ENCODE assay signal across 25 cellular contexts in the genomic region with DNA sequence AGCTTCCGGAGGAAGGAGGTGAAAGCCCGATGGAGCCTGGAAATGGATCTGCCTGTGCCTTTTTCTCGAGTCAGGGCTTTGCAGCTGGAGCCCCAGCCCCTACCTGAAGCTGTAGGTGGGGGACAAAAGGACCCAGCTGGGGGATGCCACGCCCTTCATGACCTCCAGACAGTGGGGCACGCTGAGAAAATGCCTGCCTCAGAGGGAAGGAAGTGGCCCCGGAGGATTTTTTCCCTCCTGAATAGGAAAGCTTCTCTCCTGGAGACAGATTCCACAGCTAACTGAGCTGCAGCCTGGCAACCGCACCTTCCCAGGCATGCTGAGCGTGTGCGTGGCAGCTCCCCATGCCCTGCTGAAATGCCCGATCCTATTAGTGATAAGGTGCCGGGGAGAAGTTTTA. TPM values are rescaled to one million over a fixed set of nuclear protein-coding genes. Genes with fewer than 3 reads are reported as not detected.
"Had no signal": no experiment of that assay in that cellular context is flagged by ENCODE, and none has a peak within 500 bp of the region (broad histone marks: within the 10 kb centered on the region; RNA-seq: fewer than 3 reads in every experiment).

No MANE protein-coding gene starts in this region.

- H3K9me3 ChIP-seq: left lung, ovary, vagina had no signal

- H3K4me1 ChIP-seq: left lung, stomach, vagina had no signal

- H3K36me3 ChIP-seq: left lung, ovary, stomach, vagina had no signal

- ATAC-seq: activated CD8-positive, alpha-beta T cell treated with anti-CD3 and anti-CD28 coated beads for 36 hours; left lung; sciatic nerve; stimulated activated effector memory CD8-positive, alpha-beta T cell treated with anti-CD3 and anti-CD28 coated beads, Interleukin-12 subunit alpha, Interleukin-12 subunit beta, amount 100 ng/mL, for 72 hours; WTC11 had no signal

- DNase-seq: activated CD4-positive, alpha-beta T cell treated with anti-CD3 and anti-CD28 coated beads, Interleukin-2, amount 10 ng/mL, durations not matched to agents 24 days and 14 days; activated CD8-positive, alpha-beta T cell treated with anti-CD3 and anti-CD28 coated beads for 36 hours; activated naive CD4-positive, alpha-beta T cell treated with Interleukin-2 at 50 U/mL for 16 hours; activated T-cell treated with anti-CD3 and anti-CD28 coated beads, Interleukin-2, amount 50 U/mL, for 1 hour; effector memory CD4-positive, alpha-beta T cell; left lung; nephron progenitor cell; ovary; stimulated activated CD4-positive, alpha-beta T cell treated with anti-CD3 and anti-CD28 coated beads, Interleukin-4, amount 100 ng/mL, for 24 hours; stomach; SW 1271; trophoblast cell had no signal

- H3K36me3 Mint-ChIP-seq: stimulated activated effector memory CD8-positive, alpha-beta T cell treated with anti-CD3 and anti-CD28 coated beads, Interleukin-12 subunit alpha, Interleukin-12 subunit beta, amount 100 ng/mL, for 72 hours had no signal

- H3K27ac Mint-ChIP-seq: activated CD4-positive, alpha-beta T cell treated with anti-CD3 and anti-CD28 coated beads, Interleukin-2, amount 10 ng/mL, durations not matched to agents 24 days and 14 days; activated CD8-positive, alpha-beta T cell treated with anti-CD3 and anti-CD28 coated beads for 36 hours; activated T-helper 2 cell treated with anti-CD3 and anti-CD28 coated beads, Interferon-gamma antibody, Interleukin-2, Interleukin-4, amounts not matched to agents 10 μg/mL and 5 μg/mL and 100 μg/mL, durations not matched to agents 14 hours and 24 hours and 36 hours; nephron progenitor cell; stimulated activated effector memory CD8-positive, alpha-beta T cell treated with anti-CD3 and anti-CD28 coated beads, Interleukin-12 subunit alpha, Interleukin-12 subunit beta, amount 100 ng/mL, for 72 hours; WTC11 had no signal

- H3K4me3 ChIP-seq: left lung, ovary, smooth muscle cell, stomach, vagina had no signal

- H3K27ac ChIP-seq: left lung, ovary, stomach, vagina had no signal

- H3K27me3 ChIP-seq: ovary, vagina had no signal

- H3K4me3 Mint-ChIP-seq: activated CD4-positive, alpha-beta T cell treated with anti-CD3 and anti-CD28 coated beads, Interleukin-2, amount 10 ng/mL, durations not matched to agents 24 days and 14 days; activated CD8-positive, alpha-beta T cell treated with anti-CD3 and anti-CD28 coated beads for 36 hours; nephron progenitor cell; stimulated activated effector memory CD8-positive, alpha-beta T cell treated with anti-CD3 and anti-CD28 coated beads, Interleukin-12 subunit alpha, Interleukin-12 subunit beta, amount 100 ng/mL, for 72 hours; WTC11 had no signal

RNA-seq across cellular contexts. Expression of gene AIPL1, which starts 58.0 kb away (rescaled TPM):
- total RNA-seq: activated CD4-positive, alpha-beta T cell treated with anti-CD3 and anti-CD28 coated beads, Interleukin-2, amount 10 ng/mL, durations not matched to agents 24 days and 14 days; activated CD8-positive, alpha-beta T cell treated with anti-CD3 and anti-CD28 coated beads for 36 hours; activated T-helper 2 cell treated with anti-CD3 and anti-CD28 coated beads, Interferon-gamma antibody, Interleukin-2, Interleukin-4, amounts not matched to agents 10 μg/mL and 5 μg/mL and 100 μg/mL, durations not matched to agents 14 hours and 24 hours and 36 hours; bronchial epithelial cell; fibroblast of villous mesenchyme; left lung; lung microvascular endothelial cell; myocyte; ovary; pulmonary artery endothelial cell; sciatic nerve; smooth muscle cell; stomach; T-helper 2 cell treated with Interferon-gamma antibody and Interleukin-4, amounts not matched to agents 100 ng/mL and 5 ng/mL, for 36 hours; temporal lobe; vagina had no signal
